ENCODE assay signal across 12 cellular contexts in genomic region chr11:43933608-43934358, GRCh38. TPM values are rescaled to one million over a fixed set of nuclear protein-coding genes. Genes with fewer than 3 reads are reported as not detected.
DNase-seq lines count a peak whose midpoint lies in the region; ATAC-seq and TF ChIP-seq lines count a peak whose summit lies in the region.
"Had no signal": no experiment of that assay in that cellular context is flagged by ENCODE, and none has a peak within 500 bp of the region (broad histone marks: within the 10 kb centered on the region; RNA-seq: fewer than 3 reads in every experiment).

No MANE protein-coding gene starts in this region.

- H3K9me3 Mint-ChIP-seq in glutamatergic neuron (ENCODE audit: unreplicated experiment), result peaks cover 5% of the 10 kb centered on the region
- no peaks in the 10 kb centered on the region for H3K9me3 Mint-ChIP-seq in type B pancreatic cell
- no peaks in the 10 kb centered on the region for H3K9me3 Mint-ChIP-seq in activated T-helper 2 cell treated with anti-CD3 and anti-CD28 coated beads, Interferon-gamma antibody, Interleukin-2, Interleukin-4, amounts not matched to agents 10 μg/mL and 5 μg/mL and 100 μg/mL, durations not matched to agents 14 hours and 24 hours and 36 hours
- H3K9me3 Mint-ChIP-seq: activated CD4-positive, alpha-beta memory T cell treated with anti-CD3 and anti-CD28 coated beads for 36 hours had no signal

- peak overlapping the region; percentile 67 for H3K4me3 Mint-ChIP-seq in glutamatergic neuron (ENCODE audit: unreplicated experiment)
- H3K4me3 Mint-ChIP-seq in type B pancreatic cell, result peak overlapping the region; percentile 53
- H3K4me3 Mint-ChIP-seq in activated T-helper 2 cell treated with anti-CD3 and anti-CD28 coated beads, Interferon-gamma antibody, Interleukin-2, Interleukin-4, amounts not matched to agents 10 μg/mL and 5 μg/mL and 100 μg/mL, durations not matched to agents 14 hours and 24 hours and 36 hours (ENCODE audit: low read depth), result no peak overlapping the region
- H3K4me3 Mint-ChIP-seq: activated CD4-positive, alpha-beta memory T cell treated with anti-CD3 and anti-CD28 coated beads for 36 hours had no signal

- H3K9me3 ChIP-seq in left ventricle myocardium inferior (replicated peaks) (no peaks in the 10 kb centered on the region), RWPE2 (ENCODE audit: severe bottlenecking) (no peaks in the 10 kb centered on the region)
- H3K9me3 ChIP-seq: pancreas, thyroid gland had no signal

- TF ChIP-seq CTCF in left ventricle myocardium inferior (IDR thresholded peaks at IDR 0.05; ENCODE audit: borderline replicate concordance), result no peak
- no peak for TF ChIP-seq CTCF in RWPE2 (IDR thresholded peaks at IDR 0.05; ENCODE audit: poor library complexity, severe bottlenecking)
- no peak for TF ChIP-seq CTCF in glutamatergic neuron (IDR thresholded peaks at IDR 0.05; ENCODE audit: partially characterized antibody, unreplicated experiment)
- no peak for TF ChIP-seq CTCF in type B pancreatic cell (conservative IDR thresholded peaks at IDR 0.05)

- H3K36me3 Mint-ChIP-seq in glutamatergic neuron (ENCODE audit: unreplicated experiment) (no peaks in the 10 kb centered on the region), type B pancreatic cell (no peaks in the 10 kb centered on the region)
- no peaks in the 10 kb centered on the region for H3K36me3 Mint-ChIP-seq in activated T-helper 2 cell treated with anti-CD3 and anti-CD28 coated beads, Interferon-gamma antibody, Interleukin-2, Interleukin-4, amounts not matched to agents 10 μg/mL and 5 μg/mL and 100 μg/mL, durations not matched to agents 14 hours and 24 hours and 36 hours (ENCODE audit: low read depth)
- H3K36me3 Mint-ChIP-seq: activated CD4-positive, alpha-beta memory T cell treated with anti-CD3 and anti-CD28 coated beads for 36 hours had no signal

- peaks cover 1% of the 10 kb centered on the region for H3K27me3 Mint-ChIP-seq in glutamatergic neuron (ENCODE audit: unreplicated experiment)
- H3K27me3 Mint-ChIP-seq in type B pancreatic cell, result peaks cover 16% of the 10 kb centered on the region
- peaks cover 15% of the 10 kb centered on the region for H3K27me3 Mint-ChIP-seq in activated T-helper 2 cell treated with anti-CD3 and anti-CD28 coated beads, Interferon-gamma antibody, Interleukin-2, Interleukin-4, amounts not matched to agents 10 μg/mL and 5 μg/mL and 100 μg/mL, durations not matched to agents 14 hours and 24 hours and 36 hours (ENCODE audit: low read depth)

- peaks cover 10% of the 10 kb centered on the region for H3K4me1 Mint-ChIP-seq in glutamatergic neuron (ENCODE audit: low read depth, unreplicated experiment)
- H3K4me1 Mint-ChIP-seq in type B pancreatic cell (ENCODE audit: unreplicated experiment), result peaks cover 13% of the 10 kb centered on the region
- no peaks in the 10 kb centered on the region for H3K4me1 Mint-ChIP-seq in activated T-helper 2 cell treated with anti-CD3 and anti-CD28 coated beads, Interferon-gamma antibody, Interleukin-2, Interleukin-4, amounts not matched to agents 10 μg/mL and 5 μg/mL and 100 μg/mL, durations not matched to agents 14 hours and 24 hours and 36 hours (ENCODE audit: low read depth)

- H3K27ac ChIP-seq in left ventricle myocardium inferior (replicated peaks) (no peak overlapping the region), RWPE2 (ENCODE audit: poor library complexity, severe bottlenecking) (no peak overlapping the region)
- H3K27ac ChIP-seq: pancreas, thyroid gland had no signal

- DNase-seq in Right ventricle myocardium inferior (ENCODE audit: missing footprints) (peak; percentile 70), left ventricle myocardium inferior (no peak), RWPE2 (ENCODE audit: low spot score) (no peak), glutamatergic neuron (peak; percentile 59), type B pancreatic cell (ENCODE audit: extremely low spot score, unreplicated experiment) (no peak), T-helper 1 cell (no peak), dermis blood vessel endothelial cell (no peak)
- no peak for DNase-seq in activated T-helper 2 cell treated with anti-CD3 and anti-CD28 coated beads, Interferon-gamma antibody, Interleukin-2, Interleukin-4, amounts not matched to agents 10 μg/mL and 5 μg/mL and 100 μg/mL, durations not matched to agents 14 hours and 24 hours and 36 hours (ENCODE audit: low spot score)
- DNase-seq: activated CD4-positive, alpha-beta memory T cell treated with anti-CD3 and anti-CD28 coated beads for 36 hours; NCI-H2107; pancreas; thyroid gland had no signal

- H3K36me3 ChIP-seq in left ventricle myocardium inferior (no peaks in the 10 kb centered on the region), RWPE2 (ENCODE audit: low read depth) (no peaks in the 10 kb centered on the region)
- H3K36me3 ChIP-seq: pancreas, thyroid gland had no signal

- H3K4me1 ChIP-seq in left ventricle myocardium inferior, result peaks cover 7% of the 10 kb centered on the region
- peaks cover 10% of the 10 kb centered on the region for H3K4me1 ChIP-seq in RWPE2 (ENCODE audit: insufficient read depth, poor library complexity, severe bottlenecking)
- H3K4me1 ChIP-seq: pancreas, thyroid gland had no signal

- intact Hi-C loops in Right ventricle myocardium inferior (cut with DNase I) (no loop called here), left ventricle myocardium inferior (cut with micrococcal nuclease) (no loop called here)
- intact Hi-C loops in activated T-helper 2 cell treated with anti-CD3 and anti-CD28 coated beads, Interferon-gamma antibody, Interleukin-2, Interleukin-4, amounts not matched to agents 10 μg/mL and 5 μg/mL and 100 μg/mL, durations not matched to agents 14 hours and 24 hours and 36 hours (cut with micrococcal nuclease), result no loop called here

- H3K27ac Mint-ChIP-seq in glutamatergic neuron (ENCODE audit: unreplicated experiment) (peak overlapping the region; percentile 85), type B pancreatic cell (peak overlapping the region; percentile 32)
- H3K27ac Mint-ChIP-seq in activated T-helper 2 cell treated with anti-CD3 and anti-CD28 coated beads, Interferon-gamma antibody, Interleukin-2, Interleukin-4, amounts not matched to agents 10 μg/mL and 5 μg/mL and 100 μg/mL, durations not matched to agents 14 hours and 24 hours and 36 hours, result no peak overlapping the region
- H3K27ac Mint-ChIP-seq: activated CD4-positive, alpha-beta memory T cell treated with anti-CD3 and anti-CD28 coated beads for 36 hours had no signal

- peak; percentile 35 for ATAC-seq in Right ventricle myocardium inferior
- ATAC-seq in RWPE2 (ENCODE audit: low read depth), result peak; percentile 30; the same call in 1 of the 3 replicates

- H3K4me3 ChIP-seq in left ventricle myocardium inferior (no peak overlapping the region), RWPE2 (ENCODE audit: severe bottlenecking) (no peak overlapping the region)
- H3K4me3 ChIP-seq: pancreas, thyroid gland had no signal

- H3K27me3 ChIP-seq in left ventricle myocardium inferior (ENCODE audit: low read depth) (peaks cover 22% of the 10 kb centered on the region), RWPE2 (ENCODE audit: insufficient read depth, poor library complexity, severe bottlenecking) (no peaks in the 10 kb centered on the region)
- H3K27me3 ChIP-seq: pancreas, thyroid gland had no signal

RNA-seq across cellular contexts. Expression of gene C11orf96, which starts 8.7 kb away (rescaled TPM):
- total RNA-seq in Right ventricle myocardium inferior (19.8 TPM), left ventricle myocardium inferior (20.1 TPM), glutamatergic neuron (ENCODE audit: unreplicated experiment) (74.9 TPM), type B pancreatic cell (ENCODE audit: low replicate concordance) (1.5 and 5.2 TPM in 2 replicates), dermis blood vessel endothelial cell (5.5 and 8.7 TPM in 2 replicates)
- 2.2 and 2.8 TPM in 2 replicates for total RNA-seq in activated T-helper 2 cell treated with anti-CD3 and anti-CD28 coated beads, Interferon-gamma antibody, Interleukin-2, Interleukin-4, amounts not matched to agents 10 μg/mL and 5 μg/mL and 100 μg/mL, durations not matched to agents 14 hours and 24 hours and 36 hours

RNA-seq across cellular contexts. Expression of gene ALKBH3, which starts 53.2 kb away (rescaled TPM):
- total RNA-seq in Right ventricle myocardium inferior (14.2 TPM), left ventricle myocardium inferior (18.1 TPM), glutamatergic neuron (ENCODE audit: unreplicated experiment) (30.4 TPM), type B pancreatic cell (ENCODE audit: low replicate concordance) (27.3 and 30.6 TPM in 2 replicates), dermis blood vessel endothelial cell (27.4 and 40.0 TPM in 2 replicates)
- 32.2 and 32.7 TPM in 2 replicates for total RNA-seq in activated T-helper 2 cell treated with anti-CD3 and anti-CD28 coated beads, Interferon-gamma antibody, Interleukin-2, Interleukin-4, amounts not matched to agents 10 μg/mL and 5 μg/mL and 100 μg/mL, durations not matched to agents 14 hours and 24 hours and 36 hours

Comparison
In these comparisons a context has a peak if more than half of its experiments do, and no peak if none do; other contexts are left out.
1. DNase-seq: peak in Right ventricle myocardium inferior (single experiment) and glutamatergic neuron (single experiment); none in left ventricle myocardium inferior (single experiment), RWPE2 (single experiment), type B pancreatic cell (single experiment), T-helper 1 cell (0 of 5), dermis blood vessel endothelial cell (single experiment) and activated T-helper 2 cell treated with anti-CD3 and anti-CD28 coated beads, Interferon-gamma antibody, Interleukin-2, Interleukin-4, amounts not matched to agents 10 μg/mL and 5 μg/mL and 100 μg/mL, durations not matched to agents 14 hours and 24 hours and 36 hours (single experiment).